In genomic region chr15:63178034-63178433, GRCh38 we compare ENCODE assay signal across 18 cellular contexts. TPM values are rescaled to one million over a fixed set of nuclear protein-coding genes. Genes with fewer than 3 reads are reported as not detected.
A peak's percentile ranks its signal among the peaks of the same experiment; 100 is the strongest.
DNase-seq lines count a peak whose midpoint lies in the region; ATAC-seq, FAIRE-seq and TF ChIP-seq lines count a peak whose summit lies in the region.
"Had no signal": no experiment of that assay in that cellular context is flagged by ENCODE, and none has a peak within 500 bp of the region (broad histone marks: within the 10 kb centered on the region; RNA-seq: fewer than 3 reads in every experiment).

No MANE protein-coding gene starts in this region.

- H2AFZ ChIP-seq in GM23338 (0 out of 2 replicates have a peak overlapping the region, but pooled peaks have one; percentile 69), endothelial cell of umbilical vein (ENCODE audit: low read depth, low read length) (peak overlapping the region; percentile 69), mammary epithelial cell (ENCODE audit: low read depth, low read length) (no peak overlapping the region)

- no peak overlapping the region for H3K4ac ChIP-seq in mesendoderm (ENCODE audit: low read depth, low read length)

- H3K9me3 Mint-ChIP-seq in GM23338, result no peaks in the 10 kb centered on the region
- H3K9me3 Mint-ChIP-seq in CD4-positive, alpha-beta T cell, result no peaks in the 10 kb centered on the region
- H3K9me3 Mint-ChIP-seq: CD4-positive, CD25-positive, alpha-beta regulatory T cell; neural crest cell had no signal

- H3K27ac ChIP-seq in GM23338 (ENCODE audit: low read depth) (no peak overlapping the region), endothelial cell of umbilical vein (ENCODE audit: insufficient read depth, low read depth, low read length) (no peak overlapping the region), mesendoderm (ENCODE audit: low read depth, low read length) (no peak overlapping the region), mammary epithelial cell (ENCODE audit: insufficient read depth, low read depth, low read length) (no peak overlapping the region)
- H3K27ac ChIP-seq in CD4-positive, alpha-beta T cell (ENCODE audit: low read depth, low read length), result no peak overlapping the region
- H3K27ac ChIP-seq: brain microvascular endothelial cell had no signal

- intact Hi-C loops in endothelial cell of umbilical vein (cut with micrococcal nuclease) (no loop called here), mammary epithelial cell (cut with micrococcal nuclease) (no loop called here)
- intact Hi-C loops in CD4-positive, alpha-beta T cell (cut with DNase I, micrococcal nuclease), result no loop called here

- no peaks in the 10 kb centered on the region for H3K9me1 ChIP-seq in endothelial cell of umbilical vein (replicated peaks; ENCODE audit: control insufficient read depth, extremely low read depth, insufficient read depth, low read length)

- H4K8ac ChIP-seq in mesendoderm (ENCODE audit: low read depth, low read length), result no peak overlapping the region

- no peaks in the 10 kb centered on the region for H3K27me3 ChIP-seq in GM23338 (ENCODE audit: insufficient read depth)
- H3K27me3 ChIP-seq in endothelial cell of umbilical vein (ENCODE audit: control insufficient read depth in 2 of 2, insufficient read depth in 2 of 2, low read length in 2 of 2), result no peaks in the 10 kb centered on the region
- no peaks in the 10 kb centered on the region for H3K27me3 ChIP-seq in mesendoderm (ENCODE audit: insufficient read depth, low read length, poor library complexity)
- H3K27me3 ChIP-seq in mammary epithelial cell (ENCODE audit: insufficient read depth, low read length), result no peaks in the 10 kb centered on the region
- H3K27me3 ChIP-seq in CD4-positive, alpha-beta T cell (ENCODE audit: control insufficient read depth, insufficient read depth, low read length), result no peaks in the 10 kb centered on the region
- H3K27me3 ChIP-seq: brain microvascular endothelial cell had no signal

- H3K27ac Mint-ChIP-seq in GM23338, result no peak overlapping the region
- H3K27ac Mint-ChIP-seq in CD4-positive, alpha-beta T cell, result no peak overlapping the region

- H2AK5ac ChIP-seq in mesendoderm (ENCODE audit: low read length), result no peak overlapping the region

- H3K18ac ChIP-seq in mesendoderm (ENCODE audit: low read length), result no peak overlapping the region

- dilution Hi-C loops in endothelial cell of umbilical vein (cut with MboI; ENCODE audit: extremely low pct_ligation_motif_present, low sequenced_read_pairs) (no loop called here), mammary epithelial cell (cut with HindIII; ENCODE audit: low sequenced_read_pairs) (loop anchor here (5.0 kb wide), 1 partner anchor 56 kb away; the partner anchor contains the start of gene LACTB)

- H3K9ac ChIP-seq in endothelial cell of umbilical vein (replicated peaks; ENCODE audit: extremely low read depth, insufficient read depth, low read length) (no peak overlapping the region), mesendoderm (ENCODE audit: low read length) (no peak overlapping the region), mammary epithelial cell (ENCODE audit: insufficient read depth, low read length) (no peak overlapping the region)

- in situ Hi-C loops in mammary epithelial cell (cut with MboI; ENCODE audit: low sequenced_read_pairs in 2 of 2), result no loop called here

- TF ChIP-seq CTCF in GM23338 (conservative IDR thresholded peaks at IDR 0.05; ENCODE audit: low read depth in 2 of 2) (no peak), endothelial cell of umbilical vein (IDR thresholded peaks at IDR 0.05; ENCODE audit: extremely low read depth in 1 of 2, insufficient read depth in 1 of 2, low read depth in 1 of 2, low read length in 2 of 2) (no peak), mammary epithelial cell (conservative IDR thresholded peaks at IDR 0.05 in 1 of 2, IDR thresholded peaks at IDR 0.05 in 1 of 2; ENCODE audit: extremely low read depth in 1 of 2, insufficient read depth in 1 of 2, low read depth in 1 of 2, low read length in 2 of 2) (no peak)
- no peak for TF ChIP-seq CTCF in CD4-positive, alpha-beta T cell (IDR thresholded peaks at IDR 0.05)

- no peak overlapping the region for H3K56ac ChIP-seq in mesendoderm (ENCODE audit: low read length)

- H3K36me3 ChIP-seq in GM23338 (ENCODE audit: insufficient read depth) (no peaks in the 10 kb centered on the region), endothelial cell of umbilical vein (ENCODE audit: control insufficient read depth in 2 of 2, extremely low read depth in 1 of 2, insufficient read depth in 2 of 2, low read length in 2 of 2) (no peaks in the 10 kb centered on the region), mesendoderm (ENCODE audit: control insufficient read depth, insufficient read depth, low read length) (no peaks in the 10 kb centered on the region), mammary epithelial cell (ENCODE audit: insufficient read depth, low read length) (no peaks in the 10 kb centered on the region)
- H3K36me3 ChIP-seq: brain microvascular endothelial cell had no signal

- H3K4me2 ChIP-seq in GM23338 (no peak overlapping the region), endothelial cell of umbilical vein (ENCODE audit: insufficient read depth, low read length) (no peak overlapping the region), mesendoderm (ENCODE audit: low read length) (no peak overlapping the region), mammary epithelial cell (ENCODE audit: insufficient read depth, low read depth, low read length) (no peak overlapping the region)

- no peaks in the 10 kb centered on the region for H3K79me2 ChIP-seq in GM23338 (replicated peaks; ENCODE audit: insufficient read depth)
- H3K79me2 ChIP-seq in endothelial cell of umbilical vein (ENCODE audit: control insufficient read depth, insufficient read depth, low read length), result no peaks in the 10 kb centered on the region
- no peaks in the 10 kb centered on the region for H3K79me2 ChIP-seq in mesendoderm (ENCODE audit: control insufficient read depth, insufficient read depth, low read length)
- H3K79me2 ChIP-seq in mammary epithelial cell (ENCODE audit: insufficient read depth, low read length), result no peaks in the 10 kb centered on the region

- POLR2A ChIA-PET in endothelial cell of umbilical vein (lab: Charles Lee), result no interaction called here
- POLR2A ChIA-PET in CD4-positive, alpha-beta T cell (lab: Charles Lee), result no interaction called here

- H4K5ac ChIP-seq in mesendoderm (ENCODE audit: low read length), result no peak overlapping the region

- DNase-seq in GM23338 (ENCODE audit: low spot score), result no peak
- DNase-seq in NCI-H146 treated with DMSO at 0.1 percent for 48 hours (lab: John Stamatoyannopoulos, UW; ENCODE audit: unreplicated experiment), result peak; percentile 53
- DNase-seq in endothelial cell of umbilical vein (ENCODE audit: low read depth, low spot score), result peak; percentile 26
- peak; percentile 62 for DNase-seq in mesendoderm
- DNase-seq in mammary epithelial cell, result no peak
- DNase-seq in CD4-positive, alpha-beta T cell, result no peak
- DNase-seq: brain microvascular endothelial cell; CD4-positive, CD25-positive, alpha-beta regulatory T cell; DMS53; foreskin melanocyte; Kasumi-1; NCI-H1092 treated with DMSO at 0.1 percent for 48 hours; NK-92 treated with Interleukin-12 subunit alpha and Interleukin-12 subunit beta, amount 100 ng/mL, for 24 hours had no signal

- peaks cover 1% of the 10 kb centered on the region; the same call in 1 of the 2 replicates for H3K4me1 ChIP-seq in GM23338 (ENCODE audit: insufficient read depth)
- H3K4me1 ChIP-seq in endothelial cell of umbilical vein (ENCODE audit: control insufficient read depth, extremely low read depth, insufficient read depth, low read length), result no peaks in the 10 kb centered on the region
- H3K4me1 ChIP-seq in mesendoderm (ENCODE audit: control insufficient read depth, low read depth, low read length), result no peaks in the 10 kb centered on the region
- H3K4me1 ChIP-seq in mammary epithelial cell (ENCODE audit: insufficient read depth, low read length), result peaks cover 13% of the 10 kb centered on the region

- no peak overlapping the region for H3K23ac ChIP-seq in mesendoderm (ENCODE audit: low read length)

- H3F3A ChIP-seq in GM23338 (replicated peaks; ENCODE audit: low read depth), result no peaks in the 10 kb centered on the region

- H3K4me1 Mint-ChIP-seq in GM23338, result peaks cover 3% of the 10 kb centered on the region; the same call in 2 of the 3 replicates
- no peaks in the 10 kb centered on the region for H3K4me1 Mint-ChIP-seq in CD4-positive, alpha-beta T cell (ENCODE audit: low read depth)
- H3K4me1 Mint-ChIP-seq: CD4-positive, CD25-positive, alpha-beta regulatory T cell had no signal

- H3K4me3 ChIP-seq in GM23338 (no peak overlapping the region), endothelial cell of umbilical vein (replicated peaks in 1 of 3; ENCODE audit: insufficient read depth in 1 of 3, low read depth in 1 of 3, low read length in 3 of 3) (no peak overlapping the region), mesendoderm (ENCODE audit: low read length) (no peak overlapping the region), mammary epithelial cell (replicated peaks in 1 of 3; ENCODE audit: insufficient read depth in 1 of 3, low read depth in 2 of 3, low read length in 3 of 3) (no peak overlapping the region)

- WGBS in mesendoderm (ENCODE audit: extremely low coverage, insufficient coverage, low lambda C conversion rate), result no CpG with 5 or more reads among the region's 5 CpGs
- 81% methylated on average over 5 of the region's 5 CpGs for WGBS in mammary epithelial cell (ENCODE audit: low coverage, missing lambda C conversion rate)

- H3K9me3 ChIP-seq in endothelial cell of umbilical vein (replicated peaks; ENCODE audit: control insufficient read depth, insufficient read depth, low read length), result no peaks in the 10 kb centered on the region
- no peaks in the 10 kb centered on the region for H3K9me3 ChIP-seq in mammary epithelial cell (replicated peaks; ENCODE audit: insufficient read depth, low read length)
- no peaks in the 10 kb centered on the region for H3K9me3 ChIP-seq in CD4-positive, alpha-beta T cell (ENCODE audit: control insufficient read depth, low read length)

- H4K20me1 ChIP-seq in GM23338 (replicated peaks; ENCODE audit: insufficient read depth), result no peaks in the 10 kb centered on the region
- H4K20me1 ChIP-seq in endothelial cell of umbilical vein (replicated peaks; ENCODE audit: control insufficient read depth, extremely low read depth, insufficient read depth, low read length), result no peaks in the 10 kb centered on the region
- H4K20me1 ChIP-seq in mammary epithelial cell (ENCODE audit: insufficient read depth, low read length), result no peaks in the 10 kb centered on the region

- no peaks in the 10 kb centered on the region for H3K79me1 ChIP-seq in mesendoderm (ENCODE audit: low read length)

- no peak overlapping the region for H2BK15ac ChIP-seq in mesendoderm (replicated peaks; ENCODE audit: low read depth)

- CTCF ChIA-PET in endothelial cell of umbilical vein (lab: Charles Lee) (interaction anchor here (1.2 to 1.3 kb wide), 2 partner anchors 24 to 130 kb away, joined by 3 read pairs; no protein-coding TSS in a partner anchor), mammary epithelial cell (lab: Charles Lee; ENCODE audit: low non-redundant PET) (no interaction called here)
- CTCF ChIA-PET in CD4-positive, alpha-beta T cell (lab: Charles Lee), result no interaction called here

- no peak overlapping the region for H2BK120ac ChIP-seq in mesendoderm (ENCODE audit: low read depth, low read length)

- BruUV-seq in endothelial cell of umbilical vein (replicated peaks; lab: Mats Ljungman, UMichigan), result no TSS peak
- no TSS peak for BruUV-seq in mammary epithelial cell (replicated peaks; lab: Mats Ljungman, UMichigan)

- H3K27me3 Mint-ChIP-seq in GM23338 (ENCODE audit: insufficient read depth, low read depth, poor library complexity), result peaks cover 1% of the 10 kb centered on the region
- no peaks in the 10 kb centered on the region for H3K27me3 Mint-ChIP-seq in CD4-positive, alpha-beta T cell

- TF ChIP-seq POLR2A in endothelial cell of umbilical vein (IDR thresholded peaks at IDR 0.05; ENCODE audit: low read depth, low read length), result no peak

- no peak overlapping the region for H2BK5ac ChIP-seq in mesendoderm (ENCODE audit: low read length)

- FAIRE-seq in endothelial cell of umbilical vein (lab: Jason Lieb, UNC), result no peak
- FAIRE-seq: colon, RCC 7860 had no signal

- H3K4me3 Mint-ChIP-seq in GM23338, result no peak overlapping the region
- no peak overlapping the region for H3K4me3 Mint-ChIP-seq in CD4-positive, alpha-beta T cell
- H3K4me3 Mint-ChIP-seq: CD4-positive, CD25-positive, alpha-beta regulatory T cell; neural crest cell had no signal

- ATAC-seq in GM23338, result peak; percentile 52; the same call in 2 of the 3 replicates
- ATAC-seq in HG03108 (IDR thresholded peaks at IDR 0.05; ENCODE audit: unreplicated experiment), result no peak
- no peak for ATAC-seq in CD4-positive, alpha-beta T cell (ENCODE audit: poor library complexity)
- ATAC-seq in HG03520 (IDR thresholded peaks at IDR 0.05; ENCODE audit: unreplicated experiment), result no peak

- no peaks in the 10 kb centered on the region for H3K36me3 Mint-ChIP-seq in GM23338 (ENCODE audit: low read depth)
- no peaks in the 10 kb centered on the region for H3K36me3 Mint-ChIP-seq in CD4-positive, alpha-beta T cell (ENCODE audit: low read depth)
- H3K36me3 Mint-ChIP-seq: CD4-positive, CD25-positive, alpha-beta regulatory T cell had no signal

- H3K9me2 ChIP-seq in GM23338 (ENCODE audit: insufficient read depth), result no peaks in the 10 kb centered on the region

RNA-seq across cellular contexts. Expression of gene RAB8B, which starts 11.4 kb away (rescaled TPM):
- 38.1 and 41.7 TPM in 2 replicates for total RNA-seq in GM23338 (2014; rRNA removed; shearing (Covaris generic))
- 23.2 and 23.5 TPM in 2 replicates for polyA plus RNA-seq in GM23338 (2016; fragmentation: Nextera tagmentation; extraction: Ambion mirVana)
- total RNA-seq in endothelial cell of umbilical vein, result 50.3 and 52.5 TPM in 2 replicates
- 7.5 and 10.4 TPM in 2 replicates for polyA plus RNA-seq in endothelial cell of umbilical vein
- 16.2 and 17.8 TPM in 2 replicates for polyA plus RNA-seq in endothelial cell of umbilical vein (2011; cell fraction: cytosol; rRNA removed)
- polyA plus RNA-seq in endothelial cell of umbilical vein (2011; cell fraction: nucleus; rRNA removed), result 16.0 and 23.7 TPM in 2 replicates
- polyA plus RNA-seq in endothelial cell of umbilical vein (2012), result 38.0 and 52.8 TPM in 2 replicates
- 31.1 and 38.5 TPM in 2 replicates for polyA minus RNA-seq in endothelial cell of umbilical vein
- polyA minus RNA-seq in endothelial cell of umbilical vein (2011; cell fraction: cytosol; rRNA and poly(A)+ RNA removed), result 30.1 TPM
- 11.3 and 19.3 TPM in 2 replicates for polyA minus RNA-seq in endothelial cell of umbilical vein (2011; cell fraction: nucleus; rRNA and poly(A)+ RNA removed)
- polyA plus RNA-seq in mesendoderm (2013, experiment 1 of 2), result 47.0 TPM
- 45.5 TPM for polyA plus RNA-seq in mesendoderm (2013, experiment 2 of 2)
- total RNA-seq in mammary epithelial cell, result 10 to 100 TPM; 20.6 to 36.3 TPM
- polyA plus RNA-seq in mammary epithelial cell, result 13.9 TPM
- polyA minus RNA-seq in mammary epithelial cell, result 56.8 TPM
- total RNA-seq in CD4-positive, alpha-beta T cell, result 10 to 100 TPM; 74.5 to 75.2 TPM

RNA-seq across cellular contexts. Expression of gene RPS27L, which starts 20.8 kb away (rescaled TPM):
- 48.2 and 85.9 TPM in 2 replicates for total RNA-seq in GM23338 (2014; rRNA removed; shearing (Covaris generic))
- polyA plus RNA-seq in GM23338 (2016; fragmentation: Nextera tagmentation; extraction: Ambion mirVana) (1,011 and 1,086 TPM in 2 replicates), endothelial cell of umbilical vein (163 and 170 TPM in 2 replicates), mammary epithelial cell (113 TPM)
- total RNA-seq in endothelial cell of umbilical vein (338 and 345 TPM in 2 replicates), mammary epithelial cell (100 to 1,000 TPM in 1 of 2 donors, 10 to 100 TPM in 1; 40.5 to 141 TPM)
- polyA plus RNA-seq in endothelial cell of umbilical vein (2011; cell fraction: cytosol; rRNA removed), result 317 and 375 TPM in 2 replicates
- polyA plus RNA-seq in endothelial cell of umbilical vein (2011; cell fraction: nucleus; rRNA removed), result 139 and 168 TPM in 2 replicates
- 568 and 822 TPM in 2 replicates for polyA plus RNA-seq in endothelial cell of umbilical vein (2012)
- polyA minus RNA-seq in endothelial cell of umbilical vein (43.9 and 45.6 TPM in 2 replicates), mammary epithelial cell (17.6 TPM)
- polyA minus RNA-seq in endothelial cell of umbilical vein (2011; cell fraction: cytosol; rRNA and poly(A)+ RNA removed), result 27.0 TPM
- polyA minus RNA-seq in endothelial cell of umbilical vein (2011; cell fraction: nucleus; rRNA and poly(A)+ RNA removed), result 50.2 and 65.0 TPM in 2 replicates
- polyA plus RNA-seq in mesendoderm (2013, experiment 1 of 2), result 106 TPM
- 110 TPM for polyA plus RNA-seq in mesendoderm (2013, experiment 2 of 2)
- total RNA-seq in CD4-positive, alpha-beta T cell, result 10 to 100 TPM; 40.0 to 43.1 TPM

RNA-seq across cellular contexts. Expression of gene LACTB, which starts 56.4 kb away (rescaled TPM):
- total RNA-seq in GM23338 (2014; rRNA removed; shearing (Covaris generic)), result 15.2 and 18.6 TPM in 2 replicates
- 20.9 and 21.3 TPM in 2 replicates for polyA plus RNA-seq in GM23338 (2016; fragmentation: Nextera tagmentation; extraction: Ambion mirVana)
- total RNA-seq in endothelial cell of umbilical vein, result 26.0 and 26.1 TPM in 2 replicates
- polyA plus RNA-seq in endothelial cell of umbilical vein, result 10.1 and 14.0 TPM in 2 replicates
- polyA plus RNA-seq in endothelial cell of umbilical vein (2011; cell fraction: cytosol; rRNA removed), result 12.8 and 13.0 TPM in 2 replicates
- 13.6 and 19.4 TPM in 2 replicates for polyA plus RNA-seq in endothelial cell of umbilical vein (2011; cell fraction: nucleus; rRNA removed)
- 38.0 and 40.9 TPM in 2 replicates for polyA plus RNA-seq in endothelial cell of umbilical vein (2012)
- 6.4 and 8.7 TPM in 2 replicates for polyA minus RNA-seq in endothelial cell of umbilical vein
- polyA minus RNA-seq in endothelial cell of umbilical vein (2011; cell fraction: cytosol; rRNA and poly(A)+ RNA removed), result 3.8 TPM
- polyA minus RNA-seq in endothelial cell of umbilical vein (2011; cell fraction: nucleus; rRNA and poly(A)+ RNA removed), result 14.9 and 18.1 TPM in 2 replicates
- polyA plus RNA-seq in mesendoderm (2013, experiment 1 of 2), result 10.7 TPM
- 9.8 TPM for polyA plus RNA-seq in mesendoderm (2013, experiment 2 of 2)
- total RNA-seq in mammary epithelial cell, result 10 to 100 TPM; 17.3 to 23.0 TPM
- polyA plus RNA-seq in mammary epithelial cell, result 8.6 TPM
- 17.0 TPM for polyA minus RNA-seq in mammary epithelial cell
- 1 to 10 TPM; 6.9 to 7.0 TPM for total RNA-seq in CD4-positive, alpha-beta T cell

Comparison
In these comparisons a context has a peak if more than half of its experiments do, and no peak if none do; other contexts are left out.
1. DNase-seq: peak in NCI-H146 treated with DMSO at 0.1 percent for 48 hours (single experiment), endothelial cell of umbilical vein (single experiment) and mesendoderm (single experiment); none in GM23338 (single experiment), mammary epithelial cell (single experiment) and CD4-positive, alpha-beta T cell (0 of 10).